ENCODE assay signal across 20 cellular contexts in genomic region chr6:145374566-145374965, GRCh38.
DNase-seq lines count a peak whose midpoint lies in the region; ATAC-seq, FAIRE-seq and TF ChIP-seq lines count a peak whose summit lies in the region.
"Had no signal": no experiment of that assay in that cellular context is flagged by ENCODE, and none has a peak within 500 bp of the region (broad histone marks: within the 10 kb centered on the region; RNA-seq: fewer than 3 reads in every experiment).

No MANE protein-coding gene starts in this region.

- no peak for TF ChIP-seq RAD21 in HepG2 (CRISPR knock-in tag; IDR thresholded peaks at IDR 0.05)
- no peak for TF ChIP-seq RAD21 in K562 (CRISPR knock-in tag; conservative IDR thresholded peaks at IDR 0.05 in 1 of 2, IDR thresholded peaks at IDR 0.05 in 1 of 2)

- WGBS in HepG2 (ENCODE audit: low lambda C conversion rate): 5% methylated on average over 1 of the region's 1 CpG
- 86% methylated on average over 1 of the region's 1 CpG for WGBS in right lobe of liver (ENCODE audit: insufficient coverage, low coverage, low lambda C conversion rate, missing lambda C conversion rate)
- WGBS in K562 (ENCODE audit: insufficient coverage, low coverage, missing lambda C conversion rate): 0% methylated on average over 1 of the region's 1 CpG
- 56 to 77% methylated on average over 1 of the region's 1 CpG for WGBS in sigmoid colon, 2 donors

- no peak for TF ChIP-seq CTCF in HepG2 (CRISPR knock-in tag; IDR thresholded peaks at IDR 0.05)
- TF ChIP-seq CTCF in right lobe of liver (IDR thresholded peaks at IDR 0.05): no peak
- TF ChIP-seq CTCF in K562 (IDR thresholded peaks at IDR 0.05 in 2 of 3, conservative IDR thresholded peaks at IDR 0.05 in 1 of 3; ENCODE audit: insufficient read depth in 2 of 3, low read depth in 1 of 3, low read length in 3 of 3): no peak
- no peak for TF ChIP-seq CTCF in progenitor cell of endocrine pancreas (IDR thresholded peaks at IDR 0.05; ENCODE audit: unreplicated experiment)
- no peak for TF ChIP-seq CTCF in sigmoid colon (IDR thresholded peaks at IDR 0.05)

- TF ChIP-seq POLR2A in HepG2 (IDR thresholded peaks at IDR 0.05; ENCODE audit: insufficient read depth in 1 of 2, low read depth in 2 of 2, low read length in 2 of 2) (no peak), right lobe of liver (IDR thresholded peaks at IDR 0.05) (no peak), K562 (conservative IDR thresholded peaks at IDR 0.05) (no peak), sigmoid colon (IDR thresholded peaks at IDR 0.05) (no peak)

- H3K9me3 ChIP-seq in HepG2 (ENCODE audit: low read length) (peaks cover 7% of the 10 kb centered on the region), right lobe of liver (no peaks in the 10 kb centered on the region), K562 (replicated peaks; ENCODE audit: control insufficient read depth, insufficient read depth, low read depth, low read length) (peaks cover 5% of the 10 kb centered on the region; the same call in 1 of the 2 replicates), sigmoid colon (no peaks in the 10 kb centered on the region)
- H3K9me3 ChIP-seq: HAP-1 had no signal

- peak overlapping the region; percentile 52 for H3K27ac Mint-ChIP-seq in progenitor cell of endocrine pancreas
- H3K27ac Mint-ChIP-seq: CD4-positive, alpha-beta memory T cell; HFFc6 had no signal

- no peak for DNase-seq in HepG2 (ENCODE audit: low spot score)
- no peak for DNase-seq in right lobe of liver
- DNase-seq in K562 (ENCODE audit: extremely low read depth in 1 of 4, low spot score in 3 of 4): no peak
- DNase-seq in progenitor cell of endocrine pancreas (ENCODE audit: low spot score, unreplicated experiment): no peak
- no peak for DNase-seq in sigmoid colon
- no peak for DNase-seq in G401 (ENCODE audit: low spot score)
- DNase-seq: C1 segment of cervical spinal cord; Calu3; CD4-positive, alpha-beta memory T cell; COR-L47; DMS53; DMS79 treated with DMSO at 0.1 percent for 48 hours; GOT3; HFFc6 had no signal

- H3K36me3 ChIP-seq in HepG2 (replicated peaks in 1 of 2; ENCODE audit: control insufficient read depth in 1 of 2, insufficient read depth in 2 of 2, low read length in 2 of 2) (no peaks in the 10 kb centered on the region), right lobe of liver (no peaks in the 10 kb centered on the region), K562 (ENCODE audit: control insufficient read depth, insufficient read depth, low read length) (no peaks in the 10 kb centered on the region), sigmoid colon (no peaks in the 10 kb centered on the region)
- H3K36me3 ChIP-seq: HAP-1 had no signal

- TF ChIP-seq EP300 in HepG2 (IDR thresholded peaks at IDR 0.05; ENCODE audit: low read depth in 2 of 2, low read length in 2 of 2) (no peak), HepG2 (CRISPR knock-in tag; IDR thresholded peaks at IDR 0.05; ENCODE audit: borderline replicate concordance) (no peak), K562 (IDR thresholded peaks at IDR 0.05; ENCODE audit: low read length) (no peak), sigmoid colon (IDR thresholded peaks at IDR 0.05) (no peak)

- H3K4me3 Mint-ChIP-seq in progenitor cell of endocrine pancreas (ENCODE audit: low read depth): no peak overlapping the region
- H3K4me3 Mint-ChIP-seq: CD4-positive, alpha-beta memory T cell; HFFc6 had no signal

- in situ Hi-C loops in HepG2 (cut with HindIII; ENCODE audit: extremely low pct_ligation_motif_present, low pct_unique_long_range_greater_than_20kb) (no loop called here), K562 (cut with MboI) (no loop called here), G401 (cut with HindIII; ENCODE audit: low sequenced_read_pairs) (no loop called here)

- no TSS peak for BruUV-seq in HepG2 (replicated peaks; lab: Mats Ljungman, UMichigan)
- BruUV-seq in K562 (replicated peaks; lab: Mats Ljungman, UMichigan): no TSS peak

- FAIRE-seq in HepG2 (lab: Jason Lieb, UNC) (no peak), K562 (lab: Jason Lieb, UNC) (no peak), islet of Langerhans (lab: Jason Lieb, UNC) (peak; percentile 64)
- FAIRE-seq: G401.6, GM12892, H54 had no signal

- H3K4me2 ChIP-seq in HepG2 (ENCODE audit: low read depth, low read length): no peak overlapping the region
- H3K4me2 ChIP-seq in K562 (ENCODE audit: insufficient read depth, low read length): no peak overlapping the region

- peaks cover 17% of the 10 kb centered on the region for H3K9me3 Mint-ChIP-seq in progenitor cell of endocrine pancreas (ENCODE audit: low read depth)

- H3K9ac ChIP-seq in HepG2 (ENCODE audit: insufficient read depth, low read depth, low read length) (no peak overlapping the region), K562 (ENCODE audit: insufficient read depth in 1 of 2, low read depth in 2 of 2, low read length in 2 of 2) (no peak overlapping the region)

- no peaks in the 10 kb centered on the region for H3K9me1 ChIP-seq in K562 (ENCODE audit: control insufficient read depth, insufficient read depth, low read length)

- POLR2A ChIA-PET in HepG2 (lab: Yijun Ruan, JAX) (no interaction called here), K562 (lab: Yijun Ruan, JAX) (no interaction called here)

- H2AFZ ChIP-seq in HepG2 (ENCODE audit: low read length): no peak overlapping the region
- H2AFZ ChIP-seq in K562 (ENCODE audit: low read depth, low read length): no peak overlapping the region

- CTCF ChIA-PET in HepG2 (lab: Yijun Ruan, JAX; ENCODE audit: low intra/inter-chr PET ratio, low total read pairs): no interaction called here
- CTCF ChIA-PET in K562 (lab: Yijun Ruan, JAX; ENCODE audit: low intra/inter-chr PET ratio): no interaction called here

- H3K27ac ChIP-seq in HepG2 (ENCODE audit: extremely low read length, insufficient read depth, low read length) (no peak overlapping the region), right lobe of liver (no peak overlapping the region), K562 (ENCODE audit: extremely low read depth, low read depth, low read length) (no peak overlapping the region), sigmoid colon (no peak overlapping the region)

- peaks cover 15% of the 10 kb centered on the region for H3K4me1 Mint-ChIP-seq in progenitor cell of endocrine pancreas (ENCODE audit: low read depth)

- H3K4me3 ChIP-seq in HepG2 (replicated peaks in 1 of 3; ENCODE audit: insufficient read depth in 1 of 3, low read depth in 2 of 3, low read length in 3 of 3): no peak overlapping the region
- H3K4me3 ChIP-seq in right lobe of liver: no peak overlapping the region
- no peak overlapping the region for H3K4me3 ChIP-seq in K562
- no peak overlapping the region for H3K4me3 ChIP-seq in sigmoid colon
- H3K4me3 ChIP-seq: HAP-1 had no signal

- peaks cover 0 to 7% of the 10 kb centered on the region in 2 experiments; a peak in 1 of 5 replicates for H3K27me3 ChIP-seq in HepG2 (ENCODE audit: control insufficient read depth in 1 of 2, insufficient read depth in 2 of 2, low read length in 2 of 2)
- no peaks in the 10 kb centered on the region for H3K27me3 ChIP-seq in right lobe of liver
- H3K27me3 ChIP-seq in K562 (ENCODE audit: control insufficient read depth in 2 of 2, insufficient read depth in 2 of 2, low read length in 2 of 2): no peaks in the 10 kb centered on the region
- no peaks in the 10 kb centered on the region for H3K27me3 ChIP-seq in sigmoid colon

- H4K20me1 ChIP-seq in HepG2 (ENCODE audit: insufficient read depth, low read length) (no peaks in the 10 kb centered on the region), K562 (replicated peaks; ENCODE audit: control insufficient read depth, insufficient read depth, low read length) (no peaks in the 10 kb centered on the region)

- no peaks in the 10 kb centered on the region for H3K27me3 Mint-ChIP-seq in progenitor cell of endocrine pancreas

- no peak for ATAC-seq in HepG2
- ATAC-seq in right lobe of liver: no peak
- ATAC-seq in K562: no peak
- no peak for ATAC-seq in GM21723 (IDR thresholded peaks at IDR 0.05; ENCODE audit: unreplicated experiment)

- peaks cover 7% of the 10 kb centered on the region for H3K36me3 Mint-ChIP-seq in progenitor cell of endocrine pancreas (ENCODE audit: insufficient read depth)

- H3K79me2 ChIP-seq in HepG2 (ENCODE audit: insufficient read depth, low read length) (no peaks in the 10 kb centered on the region), K562 (ENCODE audit: control insufficient read depth, insufficient read depth, low read length) (no peaks in the 10 kb centered on the region)

- intact Hi-C loops in HepG2 (cut with micrococcal nuclease; ENCODE audit: unreplicated experiment): no loop called here
- intact Hi-C loops in right lobe of liver (cut with DNase I): no loop called here
- intact Hi-C loops in K562 (cut with micrococcal nuclease): no loop called here
- intact Hi-C loops in sigmoid colon (cut with DNase I): no loop called here

- H3K4me1 ChIP-seq in HepG2 (ENCODE audit: insufficient read depth, low read length): no peaks in the 10 kb centered on the region
- H3K4me1 ChIP-seq in right lobe of liver: no peaks in the 10 kb centered on the region
- no peaks in the 10 kb centered on the region for H3K4me1 ChIP-seq in K562 (replicated peaks in 1 of 2; ENCODE audit: control insufficient read depth in 2 of 2, insufficient read depth in 2 of 2, low read length in 2 of 2)
- no peaks in the 10 kb centered on the region for H3K4me1 ChIP-seq in sigmoid colon

TF ChIP-seq in HepG2, 621 proteins besides CTCF, POLR2A, EP300 and RAD21:
- TF ChIP-seq CEBPB (IDR thresholded peaks at IDR 0.05; ENCODE audit: borderline replicate concordance, low read depth, low read length) (peak; percentile 69; the same call in 1 of the 2 replicates), DR1 (CRISPR knock-in tag; IDR thresholded peaks at IDR 0.05) (no peak)

TF ChIP-seq in K562, 482 proteins besides CTCF, POLR2A, EP300 and RAD21 (continues in another document):
- TF ChIP-seq RBM17 (IDR thresholded peaks at IDR 0.05; ENCODE audit: borderline replicate concordance, low read depth, low read length) (no peak), CEBPG (CRISPR knock-in tag; IDR thresholded peaks at IDR 0.05) (no peak), CEBPG (tag; conservative IDR thresholded peaks at IDR 0.05 in 1 of 2, IDR thresholded peaks at IDR 0.05 in 1 of 2) (peak; percentile 20 to 69; a peak in 2 of 4 replicates), FOXO4 (CRISPR knock-in tag; IDR thresholded peaks at IDR 0.05) (no peak), CEBPB (tag; IDR thresholded peaks at IDR 0.05) (peak; percentile 49)

Comparison
In these comparisons a context has a peak if more than half of its experiments do, and no peak if none do; other contexts are left out.
1. Of the 241 proteins assayed by ChIP-seq in both HepG2 and K562: peak only in HepG2: none; only in K562: CEBPG; in both: CEBPB; in neither: 239.